In the genomic region with DNA sequence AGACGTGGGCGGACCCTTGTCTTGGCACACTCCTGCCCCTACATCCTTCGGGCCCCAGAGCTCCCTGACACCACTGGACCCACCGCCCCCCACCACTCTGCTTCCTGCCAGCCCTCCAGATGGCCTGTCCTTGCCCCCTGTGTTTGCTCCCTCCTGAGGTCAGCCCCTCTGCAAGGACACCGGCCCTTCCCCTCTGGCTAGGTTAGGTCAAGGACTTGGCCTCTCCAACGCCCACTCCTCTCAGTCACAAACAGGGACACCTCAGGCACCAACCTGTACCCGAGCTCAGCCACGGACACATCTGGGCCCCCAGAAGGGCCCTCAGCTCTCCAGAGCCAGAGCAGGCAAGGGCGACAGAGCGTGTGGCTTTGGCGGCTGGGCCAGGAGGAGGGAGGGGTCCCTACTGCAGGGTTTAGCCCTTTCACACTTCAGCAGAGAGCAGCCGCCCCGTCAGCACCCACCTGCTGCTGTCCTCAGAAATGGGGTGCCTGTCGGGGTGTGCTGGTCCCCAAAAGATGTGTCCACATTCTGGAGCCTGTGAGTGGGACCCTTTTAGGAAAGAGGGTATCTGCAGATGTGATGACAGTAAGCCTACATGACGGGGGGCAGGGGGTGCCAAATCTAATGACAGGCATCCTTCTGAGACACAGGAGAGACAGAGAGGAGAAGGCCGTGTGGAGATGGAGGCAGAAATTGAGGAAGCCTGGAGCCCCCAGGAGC, we compare ENCODE assay signal across 1 cellular context.
TF ChIP-seq lines count a peak whose summit lies in the region.

No MANE protein-coding gene starts in this region.

TF ChIP-seq in HepG2, 621 proteins besides CTCF, POLR2A, EP300 and RAD21 (continues in another document):
- no peak for TF ChIP-seq ZNF589 (CRISPR knock-in tag; conservative IDR thresholded peaks at IDR 0.05)
- TF ChIP-seq, protein P1, sequence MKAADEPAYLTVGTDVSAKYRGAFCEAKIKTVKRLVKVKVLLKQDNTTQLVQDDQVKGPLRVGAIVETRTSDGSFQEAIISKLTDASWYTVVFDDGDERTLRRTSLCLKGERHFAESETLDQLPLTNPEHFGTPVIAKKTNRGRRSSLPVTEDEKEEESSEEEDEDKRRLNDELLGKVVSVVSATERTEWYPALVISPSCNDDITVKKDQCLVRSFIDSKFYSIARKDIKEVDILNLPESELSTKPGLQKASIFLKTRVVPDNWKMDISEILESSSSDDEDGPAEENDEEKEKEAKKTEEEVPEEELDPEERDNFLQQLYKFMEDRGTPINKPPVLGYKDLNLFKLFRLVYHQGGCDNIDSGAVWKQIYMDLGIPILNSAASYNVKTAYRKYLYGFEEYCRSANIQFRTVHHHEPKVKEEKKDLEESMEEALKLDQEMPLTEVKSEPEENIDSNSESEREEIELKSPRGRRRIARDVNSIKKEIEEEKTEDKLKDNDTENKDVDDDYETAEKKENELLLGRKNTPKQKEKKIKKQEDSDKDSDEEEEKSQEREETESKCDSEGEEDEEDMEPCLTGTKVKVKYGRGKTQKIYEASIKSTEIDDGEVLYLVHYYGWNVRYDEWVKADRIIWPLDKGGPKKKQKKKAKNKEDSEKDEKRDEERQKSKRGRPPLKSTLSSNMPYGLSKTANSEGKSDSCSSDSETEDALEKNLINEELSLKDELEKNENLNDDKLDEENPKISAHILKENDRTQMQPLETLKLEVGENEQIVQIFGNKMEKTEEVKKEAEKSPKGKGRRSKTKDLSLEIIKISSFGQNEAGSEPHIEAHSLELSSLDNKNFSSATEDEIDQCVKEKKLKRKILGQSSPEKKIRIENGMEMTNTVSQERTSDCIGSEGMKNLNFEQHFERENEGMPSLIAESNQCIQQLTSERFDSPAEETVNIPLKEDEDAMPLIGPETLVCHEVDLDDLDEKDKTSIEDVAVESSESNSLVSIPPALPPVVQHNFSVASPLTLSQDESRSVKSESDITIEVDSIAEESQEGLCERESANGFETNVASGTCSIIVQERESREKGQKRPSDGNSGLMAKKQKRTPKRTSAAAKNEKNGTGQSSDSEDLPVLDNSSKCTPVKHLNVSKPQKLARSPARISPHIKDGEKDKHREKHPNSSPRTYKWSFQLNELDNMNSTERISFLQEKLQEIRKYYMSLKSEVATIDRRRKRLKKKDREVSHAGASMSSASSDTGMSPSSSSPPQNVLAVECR (CRISPR knock-in tag; IDR thresholded peaks at IDR 0.05; ENCODE audit: borderline replicate concordance), result peak; percentile 29; the same call in 1 of the 2 replicates
- TF ChIP-seq, protein P2, sequence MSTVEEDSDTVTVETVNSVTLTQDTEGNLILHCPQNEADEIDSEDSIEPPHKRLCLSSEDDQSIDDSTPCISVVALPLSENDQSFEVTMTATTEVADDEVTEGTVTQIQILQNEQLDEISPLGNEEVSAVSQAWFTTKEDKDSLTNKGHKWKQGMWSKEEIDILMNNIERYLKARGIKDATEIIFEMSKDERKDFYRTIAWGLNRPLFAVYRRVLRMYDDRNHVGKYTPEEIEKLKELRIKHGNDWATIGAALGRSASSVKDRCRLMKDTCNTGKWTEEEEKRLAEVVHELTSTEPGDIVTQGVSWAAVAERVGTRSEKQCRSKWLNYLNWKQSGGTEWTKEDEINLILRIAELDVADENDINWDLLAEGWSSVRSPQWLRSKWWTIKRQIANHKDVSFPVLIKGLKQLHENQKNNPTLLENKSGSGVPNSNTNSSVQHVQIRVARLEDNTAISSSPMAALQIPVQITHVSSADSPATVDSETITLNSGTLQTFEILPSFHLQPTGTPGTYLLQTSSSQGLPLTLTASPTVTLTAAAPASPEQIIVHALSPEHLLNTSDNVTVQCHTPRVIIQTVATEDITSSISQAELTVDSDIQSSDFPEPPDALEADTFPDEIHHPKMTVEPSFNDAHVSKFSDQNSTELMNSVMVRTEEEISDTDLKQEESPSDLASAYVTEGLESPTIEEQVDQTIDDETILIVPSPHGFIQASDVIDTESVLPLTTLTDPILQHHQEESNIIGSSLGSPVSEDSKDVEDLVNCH (CRISPR knock-in tag; IDR thresholded peaks at IDR 0.05), result no peak
- TF ChIP-seq, protein P3, sequence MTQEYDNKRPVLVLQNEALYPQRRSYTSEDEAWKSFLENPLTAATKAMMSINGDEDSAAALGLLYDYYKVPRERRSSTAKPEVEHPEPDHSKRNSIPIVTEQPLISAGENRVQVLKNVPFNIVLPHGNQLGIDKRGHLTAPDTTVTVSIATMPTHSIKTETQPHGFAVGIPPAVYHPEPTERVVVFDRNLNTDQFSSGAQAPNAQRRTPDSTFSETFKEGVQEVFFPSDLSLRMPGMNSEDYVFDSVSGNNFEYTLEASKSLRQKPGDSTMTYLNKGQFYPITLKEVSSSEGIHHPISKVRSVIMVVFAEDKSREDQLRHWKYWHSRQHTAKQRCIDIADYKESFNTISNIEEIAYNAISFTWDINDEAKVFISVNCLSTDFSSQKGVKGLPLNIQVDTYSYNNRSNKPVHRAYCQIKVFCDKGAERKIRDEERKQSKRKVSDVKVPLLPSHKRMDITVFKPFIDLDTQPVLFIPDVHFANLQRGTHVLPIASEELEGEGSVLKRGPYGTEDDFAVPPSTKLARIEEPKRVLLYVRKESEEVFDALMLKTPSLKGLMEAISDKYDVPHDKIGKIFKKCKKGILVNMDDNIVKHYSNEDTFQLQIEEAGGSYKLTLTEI (CRISPR knock-in tag; conservative IDR thresholded peaks at IDR 0.05), result no peak
- TF ChIP-seq TP53 (CRISPR knock-in tag; conservative IDR thresholded peaks at IDR 0.05), result no peak
- peak; percentile 73 for TF ChIP-seq SKI (IDR thresholded peaks at IDR 0.05; ENCODE audit: partially characterized antibody)
- TF ChIP-seq GABPB1 (CRISPR knock-in tag; IDR thresholded peaks at IDR 0.05), result peak; percentile 29
- no peak for TF ChIP-seq SP4 (CRISPR knock-in tag; IDR thresholded peaks at IDR 0.05)
- TF ChIP-seq, protein P4, sequence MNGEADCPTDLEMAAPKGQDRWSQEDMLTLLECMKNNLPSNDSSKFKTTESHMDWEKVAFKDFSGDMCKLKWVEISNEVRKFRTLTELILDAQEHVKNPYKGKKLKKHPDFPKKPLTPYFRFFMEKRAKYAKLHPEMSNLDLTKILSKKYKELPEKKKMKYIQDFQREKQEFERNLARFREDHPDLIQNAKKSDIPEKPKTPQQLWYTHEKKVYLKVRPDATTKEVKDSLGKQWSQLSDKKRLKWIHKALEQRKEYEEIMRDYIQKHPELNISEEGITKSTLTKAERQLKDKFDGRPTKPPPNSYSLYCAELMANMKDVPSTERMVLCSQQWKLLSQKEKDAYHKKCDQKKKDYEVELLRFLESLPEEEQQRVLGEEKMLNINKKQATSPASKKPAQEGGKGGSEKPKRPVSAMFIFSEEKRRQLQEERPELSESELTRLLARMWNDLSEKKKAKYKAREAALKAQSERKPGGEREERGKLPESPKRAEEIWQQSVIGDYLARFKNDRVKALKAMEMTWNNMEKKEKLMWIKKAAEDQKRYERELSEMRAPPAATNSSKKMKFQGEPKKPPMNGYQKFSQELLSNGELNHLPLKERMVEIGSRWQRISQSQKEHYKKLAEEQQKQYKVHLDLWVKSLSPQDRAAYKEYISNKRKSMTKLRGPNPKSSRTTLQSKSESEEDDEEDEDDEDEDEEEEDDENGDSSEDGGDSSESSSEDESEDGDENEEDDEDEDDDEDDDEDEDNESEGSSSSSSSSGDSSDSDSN (CRISPR knock-in tag; IDR thresholded peaks at IDR 0.05), result peak; percentile 76
- TF ChIP-seq SMAD3 (CRISPR knock-in tag; IDR thresholded peaks at IDR 0.05), result 0 out of 2 replicates have a peak, but pooled peaks have one; percentile 40
- TF ChIP-seq ZNF207 (IDR thresholded peaks at IDR 0.05; ENCODE audit: borderline replicate concordance), result no peak
- TF ChIP-seq, protein P5, sequence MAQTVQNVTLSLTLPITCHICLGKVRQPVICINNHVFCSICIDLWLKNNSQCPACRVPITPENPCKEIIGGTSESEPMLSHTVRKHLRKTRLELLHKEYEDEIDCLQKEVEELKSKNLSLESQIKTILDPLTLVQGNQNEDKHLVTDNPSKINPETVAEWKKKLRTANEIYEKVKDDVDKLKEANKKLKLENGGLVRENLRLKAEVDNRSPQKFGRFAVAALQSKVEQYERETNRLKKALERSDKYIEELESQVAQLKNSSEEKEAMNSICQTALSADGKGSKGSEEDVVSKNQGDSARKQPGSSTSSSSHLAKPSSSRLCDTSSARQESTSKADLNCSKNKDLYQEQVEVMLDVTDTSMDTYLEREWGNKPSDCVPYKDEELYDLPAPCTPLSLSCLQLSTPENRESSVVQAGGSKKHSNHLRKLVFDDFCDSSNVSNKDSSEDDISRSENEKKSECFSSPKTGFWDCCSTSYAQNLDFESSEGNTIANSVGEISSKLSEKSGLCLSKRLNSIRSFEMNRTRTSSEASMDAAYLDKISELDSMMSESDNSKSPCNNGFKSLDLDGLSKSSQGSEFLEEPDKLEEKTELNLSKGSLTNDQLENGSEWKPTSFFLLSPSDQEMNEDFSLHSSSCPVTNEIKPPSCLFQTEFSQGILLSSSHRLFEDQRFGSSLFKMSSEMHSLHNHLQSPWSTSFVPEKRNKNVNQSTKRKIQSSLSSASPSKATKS (CRISPR knock-in tag; IDR thresholded peaks at IDR 0.05), result no peak
- TF ChIP-seq ZSCAN25 (CRISPR knock-in tag; IDR thresholded peaks at IDR 0.05), result peak; percentile 36; the same call in 1 of the 2 replicates
- peak; percentile 66 for TF ChIP-seq PITX1 (CRISPR knock-in tag; IDR thresholded peaks at IDR 0.05)
- peak; percentile 73; the same call in 1 of the 2 replicates for TF ChIP-seq HDAC1 (CRISPR knock-in tag; IDR thresholded peaks at IDR 0.05)
- peak; percentile 67; the same call in 1 of the 2 replicates for TF ChIP-seq DPF2 (CRISPR knock-in tag; IDR thresholded peaks at IDR 0.05; ENCODE audit: borderline replicate concordance, low read depth)
- TF ChIP-seq, protein P6, sequence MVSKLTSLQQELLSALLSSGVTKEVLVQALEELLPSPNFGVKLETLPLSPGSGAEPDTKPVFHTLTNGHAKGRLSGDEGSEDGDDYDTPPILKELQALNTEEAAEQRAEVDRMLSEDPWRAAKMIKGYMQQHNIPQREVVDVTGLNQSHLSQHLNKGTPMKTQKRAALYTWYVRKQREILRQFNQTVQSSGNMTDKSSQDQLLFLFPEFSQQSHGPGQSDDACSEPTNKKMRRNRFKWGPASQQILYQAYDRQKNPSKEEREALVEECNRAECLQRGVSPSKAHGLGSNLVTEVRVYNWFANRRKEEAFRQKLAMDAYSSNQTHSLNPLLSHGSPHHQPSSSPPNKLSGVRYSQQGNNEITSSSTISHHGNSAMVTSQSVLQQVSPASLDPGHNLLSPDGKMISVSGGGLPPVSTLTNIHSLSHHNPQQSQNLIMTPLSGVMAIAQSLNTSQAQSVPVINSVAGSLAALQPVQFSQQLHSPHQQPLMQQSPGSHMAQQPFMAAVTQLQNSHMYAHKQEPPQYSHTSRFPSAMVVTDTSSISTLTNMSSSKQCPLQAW (CRISPR knock-in tag; IDR thresholded peaks at IDR 0.05), result peak; percentile 74; the same call in 1 of the 2 replicates
- peak; percentile 59 for TF ChIP-seq SAP130 (CRISPR knock-in tag; IDR thresholded peaks at IDR 0.05; ENCODE audit: low read depth)
- TF ChIP-seq ZNF451 (CRISPR knock-in tag; IDR thresholded peaks at IDR 0.05), result peak; percentile 47; the same call in 1 of the 2 replicates
- TF ChIP-seq, protein P7, sequence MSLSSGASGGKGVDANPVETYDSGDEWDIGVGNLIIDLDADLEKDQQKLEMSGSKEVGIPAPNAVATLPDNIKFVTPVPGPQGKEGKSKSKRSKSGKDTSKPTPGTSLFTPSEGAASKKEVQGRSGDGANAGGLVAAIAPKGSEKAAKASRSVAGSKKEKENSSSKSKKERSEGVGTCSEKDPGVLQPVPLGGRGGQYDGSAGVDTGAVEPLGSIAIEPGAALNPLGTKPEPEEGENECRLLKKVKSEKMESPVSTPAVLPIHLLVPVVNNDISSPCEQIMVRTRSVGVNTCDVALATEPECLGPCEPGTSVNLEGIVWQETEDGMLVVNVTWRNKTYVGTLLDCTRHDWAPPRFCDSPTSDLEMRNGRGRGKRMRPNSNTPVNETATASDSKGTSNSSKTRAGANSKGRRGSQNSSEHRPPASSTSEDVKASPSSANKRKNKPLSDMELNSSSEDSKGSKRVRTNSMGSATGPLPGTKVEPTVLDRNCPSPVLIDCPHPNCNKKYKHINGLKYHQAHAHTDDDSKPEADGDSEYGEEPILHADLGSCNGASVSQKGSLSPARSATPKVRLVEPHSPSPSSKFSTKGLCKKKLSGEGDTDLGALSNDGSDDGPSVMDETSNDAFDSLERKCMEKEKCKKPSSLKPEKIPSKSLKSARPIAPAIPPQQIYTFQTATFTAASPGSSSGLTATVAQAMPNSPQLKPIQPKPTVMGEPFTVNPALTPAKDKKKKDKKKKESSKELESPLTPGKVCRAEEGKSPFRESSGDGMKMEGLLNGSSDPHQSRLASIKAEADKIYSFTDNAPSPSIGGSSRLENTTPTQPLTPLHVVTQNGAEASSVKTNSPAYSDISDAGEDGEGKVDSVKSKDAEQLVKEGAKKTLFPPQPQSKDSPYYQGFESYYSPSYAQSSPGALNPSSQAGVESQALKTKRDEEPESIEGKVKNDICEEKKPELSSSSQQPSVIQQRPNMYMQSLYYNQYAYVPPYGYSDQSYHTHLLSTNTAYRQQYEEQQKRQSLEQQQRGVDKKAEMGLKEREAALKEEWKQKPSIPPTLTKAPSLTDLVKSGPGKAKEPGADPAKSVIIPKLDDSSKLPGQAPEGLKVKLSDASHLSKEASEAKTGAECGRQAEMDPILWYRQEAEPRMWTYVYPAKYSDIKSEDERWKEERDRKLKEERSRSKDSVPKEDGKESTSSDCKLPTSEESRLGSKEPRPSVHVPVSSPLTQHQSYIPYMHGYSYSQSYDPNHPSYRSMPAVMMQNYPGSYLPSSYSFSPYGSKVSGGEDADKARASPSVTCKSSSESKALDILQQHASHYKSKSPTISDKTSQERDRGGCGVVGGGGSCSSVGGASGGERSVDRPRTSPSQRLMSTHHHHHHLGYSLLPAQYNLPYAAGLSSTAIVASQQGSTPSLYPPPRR (CRISPR knock-in tag; IDR thresholded peaks at IDR 0.05; ENCODE audit: borderline replicate concordance), result peak; percentile 88; the same call in 1 of the 2 replicates
- TF ChIP-seq, protein P8, sequence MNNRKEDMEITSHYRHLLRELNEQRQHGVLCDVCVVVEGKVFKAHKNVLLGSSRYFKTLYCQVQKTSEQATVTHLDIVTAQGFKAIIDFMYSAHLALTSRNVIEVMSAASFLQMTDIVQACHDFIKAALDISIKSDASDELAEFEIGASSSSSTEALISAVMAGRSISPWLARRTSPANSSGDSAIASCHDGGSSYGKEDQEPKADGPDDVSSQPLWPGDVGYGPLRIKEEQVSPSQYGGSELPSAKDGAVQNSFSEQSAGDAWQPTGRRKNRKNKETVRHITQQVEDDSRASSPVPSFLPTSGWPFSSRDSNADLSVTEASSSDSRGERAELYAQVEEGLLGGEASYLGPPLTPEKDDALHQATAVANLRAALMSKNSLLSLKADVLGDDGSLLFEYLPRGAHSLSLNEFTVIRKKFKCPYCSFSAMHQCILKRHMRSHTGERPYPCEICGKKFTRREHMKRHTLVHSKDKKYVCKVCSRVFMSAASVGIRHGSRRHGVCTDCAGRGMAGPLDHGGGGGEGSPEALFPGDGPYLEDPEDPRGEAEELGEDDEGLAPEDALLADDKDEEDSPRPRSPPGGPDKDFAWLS (CRISPR knock-in tag; IDR thresholded peaks at IDR 0.05; ENCODE audit: borderline replicate concordance), result 0 out of 2 replicates have a peak, but pooled peaks have one; percentile 44
- TF ChIP-seq AKAP8 (CRISPR knock-in tag; IDR thresholded peaks at IDR 0.05), result peak; percentile 87
- TF ChIP-seq, protein P9, sequence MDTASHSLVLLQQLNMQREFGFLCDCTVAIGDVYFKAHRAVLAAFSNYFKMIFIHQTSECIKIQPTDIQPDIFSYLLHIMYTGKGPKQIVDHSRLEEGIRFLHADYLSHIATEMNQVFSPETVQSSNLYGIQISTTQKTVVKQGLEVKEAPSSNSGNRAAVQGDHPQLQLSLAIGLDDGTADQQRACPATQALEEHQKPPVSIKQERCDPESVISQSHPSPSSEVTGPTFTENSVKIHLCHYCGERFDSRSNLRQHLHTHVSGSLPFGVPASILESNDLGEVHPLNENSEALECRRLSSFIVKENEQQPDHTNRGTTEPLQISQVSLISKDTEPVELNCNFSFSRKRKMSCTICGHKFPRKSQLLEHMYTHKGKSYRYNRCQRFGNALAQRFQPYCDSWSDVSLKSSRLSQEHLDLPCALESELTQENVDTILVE (CRISPR knock-in tag; IDR thresholded peaks at IDR 0.05), result no peak
